ENCODE assay signal across 16 cellular contexts in the genomic region with DNA sequence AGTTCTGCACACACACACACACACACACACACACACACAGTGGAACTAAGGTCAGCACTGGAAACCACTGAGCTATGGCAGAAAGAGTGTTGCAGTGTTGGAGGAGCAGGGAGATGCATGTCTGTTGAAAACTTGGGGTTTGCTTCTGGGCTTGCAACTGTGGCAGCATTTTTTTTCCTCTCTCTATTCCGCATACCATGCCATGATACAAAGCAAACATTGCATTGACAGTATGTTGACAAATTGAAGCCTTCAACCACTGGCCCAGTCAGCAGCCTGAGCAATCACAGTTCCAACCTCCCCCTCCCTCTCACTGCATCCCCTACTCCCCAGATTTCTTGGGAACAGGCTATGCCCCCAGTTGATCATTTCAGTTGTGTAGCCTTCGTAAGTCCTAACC.
"Had no signal": no experiment of that assay in that cellular context is flagged by ENCODE, and none has a peak within 500 bp of the region (broad histone marks: within the 10 kb centered on the region; RNA-seq: fewer than 3 reads in every experiment).

No MANE protein-coding gene starts in this region.

- H3K79me2 ChIP-seq: parathyroid adenoma had no signal

- ATAC-seq: activated CD4-positive, CD25-positive, alpha-beta regulatory T cell treated with anti-CD3 and anti-CD28 coated beads, Interleukin-2, amount 50 U/mL, for 24 hours; activated CD8-positive, alpha-beta T cell treated with anti-CD3 and anti-CD28 coated beads, Interleukin-2, amount 10 ng/mL, durations not matched to agents 7 days and 5 days; activated T-cell treated with anti-CD3 and anti-CD28 coated beads, Interleukin-2, amount 50 U/mL, for 4 hours; natural killer cell had no signal

- H3K4me3 ChIP-seq: thyroid gland had no signal

- H3K9ac ChIP-seq: parathyroid adenoma had no signal

- H3K36me3 ChIP-seq: neutrophil, thyroid gland had no signal

- H2AFZ ChIP-seq: parathyroid adenoma had no signal

- H3K27me3 Mint-ChIP-seq: activated CD4-positive, alpha-beta T cell treated with anti-CD3 and anti-CD28 coated beads, Interleukin-2, amount 10 ng/mL, durations not matched to agents 7 days and 5 days; activated naive CD4-positive, alpha-beta T cell treated with anti-CD3 and anti-CD28 coated beads, Interleukin-2, amount 10 ng/mL, durations not matched to agents 7 days and 5 days had no signal

- H3K27ac ChIP-seq: neutrophil, parathyroid adenoma, thyroid gland had no signal

- H3K27ac Mint-ChIP-seq: activated CD4-positive, alpha-beta T cell treated with anti-CD3 and anti-CD28 coated beads, Interleukin-2, amount 10 ng/mL, durations not matched to agents 7 days and 5 days; activated CD8-positive, alpha-beta T cell treated with anti-CD3 and anti-CD28 coated beads, Interleukin-2, amount 10 ng/mL, durations not matched to agents 7 days and 5 days; activated naive CD4-positive, alpha-beta T cell treated with anti-CD3 and anti-CD28 coated beads, Interleukin-2, amount 10 ng/mL, durations not matched to agents 7 days and 5 days; endodermal cell; natural killer cell had no signal

- DNase-seq: activated CD4-positive, alpha-beta T cell treated with anti-CD3 and anti-CD28 coated beads, Interleukin-2, amount 10 ng/mL, durations not matched to agents 7 days and 5 days; activated CD8-positive, alpha-beta memory T cell treated with anti-CD3 and anti-CD28 coated beads, Interleukin-2, amount 50 U/mL, for 4 hours; activated CD8-positive, alpha-beta T cell treated with anti-CD3 and anti-CD28 coated beads, Interleukin-2, amount 10 ng/mL, durations not matched to agents 7 days and 5 days; activated naive CD4-positive, alpha-beta T cell treated with anti-CD3 and anti-CD28 coated beads, Interleukin-2, amount 10 ng/mL, durations not matched to agents 7 days and 5 days; activated T-cell treated with anti-CD3 and anti-CD28 coated beads, Interleukin-2, amount 50 U/mL, for 4 hours; central memory CD4-positive, alpha-beta T cell; endodermal cell; erythroblast; foreskin melanocyte; natural killer cell; stimulated activated CD8-positive, alpha-beta memory T cell treated with anti-CD3 and anti-CD28 coated beads, Interleukin-4, amount 100 ng/mL, for 48 hours; stimulated activated naive CD4-positive, alpha-beta T cell; thyroid gland had no signal

- H3K36me3 Mint-ChIP-seq: activated naive CD4-positive, alpha-beta T cell treated with anti-CD3 and anti-CD28 coated beads, Interleukin-2, amount 10 ng/mL, durations not matched to agents 7 days and 5 days; natural killer cell had no signal

- H3K9me3 Mint-ChIP-seq: activated CD4-positive, alpha-beta T cell treated with anti-CD3 and anti-CD28 coated beads, Interleukin-2, amount 10 ng/mL, durations not matched to agents 7 days and 5 days; activated naive CD4-positive, alpha-beta T cell treated with anti-CD3 and anti-CD28 coated beads, Interleukin-2, amount 10 ng/mL, durations not matched to agents 7 days and 5 days; activated T-cell treated with anti-CD3 and anti-CD28 coated beads, Interleukin-2, amount 50 U/mL, for 4 hours had no signal

- H3K9me3 ChIP-seq: neutrophil, thyroid gland had no signal

- H3K4me1 Mint-ChIP-seq: natural killer cell had no signal

- H3K4me1 ChIP-seq: parathyroid adenoma, thyroid gland had no signal

- H3K27me3 ChIP-seq: neutrophil, thyroid gland had no signal

- H3K4me3 Mint-ChIP-seq: activated CD4-positive, alpha-beta T cell treated with anti-CD3 and anti-CD28 coated beads, Interleukin-2, amount 10 ng/mL, durations not matched to agents 7 days and 5 days; activated CD8-positive, alpha-beta T cell treated with anti-CD3 and anti-CD28 coated beads, Interleukin-2, amount 10 ng/mL, durations not matched to agents 7 days and 5 days; activated naive CD4-positive, alpha-beta T cell treated with anti-CD3 and anti-CD28 coated beads, Interleukin-2, amount 10 ng/mL, durations not matched to agents 7 days and 5 days; activated T-cell treated with anti-CD3 and anti-CD28 coated beads, Interleukin-2, amount 50 U/mL, for 4 hours; endodermal cell; natural killer cell had no signal
